Comparison of ENCODE assay signal across 10 cellular contexts in the genomic region with DNA sequence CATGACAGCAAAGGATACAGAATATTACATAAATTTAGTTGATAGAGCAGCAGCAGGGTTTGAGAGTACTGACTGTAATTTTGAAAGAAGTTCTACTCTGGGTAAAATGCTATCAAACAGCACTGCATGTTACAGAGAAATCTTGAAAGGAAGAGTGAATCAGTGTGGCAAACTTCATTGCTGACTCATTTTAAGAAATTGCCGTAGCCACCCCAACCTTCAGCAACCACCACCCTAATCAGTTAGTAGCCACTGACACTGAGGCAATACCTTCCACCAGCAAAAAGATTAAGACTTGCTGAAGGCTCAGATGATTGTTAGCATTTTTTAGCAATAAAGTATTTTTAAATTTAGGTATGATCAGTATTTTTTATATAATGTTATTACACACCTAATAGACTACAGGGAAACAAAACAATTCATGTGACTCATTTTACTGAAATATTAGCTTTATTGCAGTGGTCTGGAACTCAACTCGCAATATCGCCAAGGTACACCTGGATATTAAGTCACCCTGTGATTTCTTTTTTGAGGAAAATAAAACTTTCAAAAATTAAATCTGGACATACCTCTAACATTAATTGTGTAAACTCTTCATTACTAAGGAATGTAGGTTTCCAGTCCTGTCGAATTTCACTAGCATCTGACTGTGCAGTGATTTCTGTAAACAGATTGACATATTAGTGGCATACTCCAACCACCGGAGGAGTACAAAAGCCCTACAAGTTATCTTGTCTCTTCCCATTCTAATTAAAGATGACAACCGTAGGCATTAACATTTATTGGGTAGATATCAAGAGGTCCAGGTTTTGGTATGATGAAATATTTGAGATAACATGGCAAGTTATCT.
DNase-seq lines count a peak whose midpoint lies in the region; ATAC-seq, FAIRE-seq and TF ChIP-seq lines count a peak whose summit lies in the region.
"Had no signal": no experiment of that assay in that cellular context is flagged by ENCODE, and none has a peak within 500 bp of the region (broad histone marks: within the 10 kb centered on the region; RNA-seq: fewer than 3 reads in every experiment).

No MANE protein-coding gene starts in this region.

- H3K36me3 ChIP-seq in kidney epithelial cell (ENCODE audit: control insufficient read depth, insufficient read depth, low read length) (peaks cover 2% of the 10 kb centered on the region), prostate gland (no peaks in the 10 kb centered on the region)

- no peaks in the 10 kb centered on the region for H3K4me1 ChIP-seq in prostate gland (replicated peaks)

- no peak for FAIRE-seq in D721Med (lab: Jason Lieb, UNC)
- FAIRE-seq: K562 had no signal

- ATAC-seq in HG03025 (IDR thresholded peaks at IDR 0.05; ENCODE audit: low FRiP score, unreplicated experiment) = no peak
- ATAC-seq: K562 had no signal

- H3K27me3 ChIP-seq in kidney epithelial cell (ENCODE audit: control insufficient read depth, insufficient read depth, low read length) = no peaks in the 10 kb centered on the region
- no peaks in the 10 kb centered on the region for H3K27me3 ChIP-seq in prostate gland (replicated peaks; ENCODE audit: insufficient read depth)

- no peaks in the 10 kb centered on the region for H3K9me3 ChIP-seq in prostate gland

- H3K4me3 ChIP-seq in astrocyte of the cerebellum (ENCODE audit: low read depth, low read length) = no peak overlapping the region
- no peak overlapping the region for H3K4me3 ChIP-seq in kidney epithelial cell (ENCODE audit: low read depth, low read length)
- no peak overlapping the region for H3K4me3 ChIP-seq in prostate gland
- H3K4me3 ChIP-seq: K562 had no signal

- in situ Hi-C loops in astrocyte of the cerebellum (cut with HindIII; ENCODE audit: low sequenced_read_pairs) = no loop called here

- 84% methylated on average over 6 of the region's 6 CpGs for WGBS in prostate gland

- TF ChIP-seq CTCF in astrocyte of the cerebellum (IDR thresholded peaks at IDR 0.05; ENCODE audit: low read depth, low read length, missing control alignments) (no peak), kidney epithelial cell (IDR thresholded peaks at IDR 0.05; ENCODE audit: insufficient read depth, low read length, poor library complexity, severe bottlenecking) (no peak), prostate gland (IDR thresholded peaks at IDR 0.05) (no peak), D721Med (IDR thresholded peaks at IDR 0.05; ENCODE audit: insufficient read depth, missing control alignments) (no peak)

- intact Hi-C loops in prostate gland (cut with DNase I) = no loop called here

- peak; percentile 81 for DNase-seq in ELR (ENCODE audit: low read depth)
- peak; percentile 85 for DNase-seq in HT1080 (ENCODE audit: low read depth)
- peak; percentile 38 for DNase-seq in astrocyte of the cerebellum (ENCODE audit: low read depth)
- DNase-seq in kidney epithelial cell (ENCODE audit: low read depth) = peak; percentile 21
- no peak for DNase-seq in prostate gland (ENCODE audit: low spot score)
- DNase-seq in nucleus accumbens (lab: John Stamatoyannopoulos, UW) = no peak
- DNase-seq in D721Med (ENCODE audit: insufficient read length, low spot score) = no peak
- DNase-seq: NCI-H2107 had no signal

- H3K27ac ChIP-seq in prostate gland = no peak overlapping the region

- no peak for TF ChIP-seq POLR2A in prostate gland (IDR thresholded peaks at IDR 0.05)

Comparison
In these comparisons a context has a peak if more than half of its experiments do, and no peak if none do; other contexts are left out.
1. DNase-seq: peak in ELR (single experiment), HT1080 (single experiment), astrocyte of the cerebellum (single experiment) and kidney epithelial cell (single experiment); none in prostate gland (single experiment), nucleus accumbens (0 of 56) and D721Med (single experiment).